In genomic region chr2:97733341-97734035, GRCh38 we compare ENCODE assay signal across 20 cellular contexts. TPM values are rescaled to one million over a fixed set of nuclear protein-coding genes. Genes with fewer than 3 reads are reported as not detected.
A peak's percentile ranks its signal among the peaks of the same experiment; 100 is the strongest.
DNase-seq lines count a peak whose midpoint lies in the region; ATAC-seq, FAIRE-seq and TF ChIP-seq lines count a peak whose summit lies in the region.
"Had no signal": no experiment of that assay in that cellular context is flagged by ENCODE, and none has a peak within 500 bp of the region (broad histone marks: within the 10 kb centered on the region; RNA-seq: fewer than 3 reads in every experiment).

No MANE protein-coding gene starts in this region.

- H2AK5ac ChIP-seq in trophoblast cell (ENCODE audit: low read length), result no peak overlapping the region

- TF ChIP-seq POLR2A in K562 (conservative IDR thresholded peaks at IDR 0.05), result no peak

- H3K36me3 Mint-ChIP-seq in activated CD8-positive, alpha-beta memory T cell treated with anti-CD3 and anti-CD28 coated beads, Interleukin-2, amount 10 ng/mL, durations not matched to agents 7 days and 5 days, result peaks cover 64% of the 10 kb centered on the region
- peaks cover 90% of the 10 kb centered on the region for H3K36me3 Mint-ChIP-seq in CD8-positive, alpha-beta T cell
- H3K36me3 Mint-ChIP-seq in neural progenitor cell, result no peaks in the 10 kb centered on the region

- no peak for TF ChIP-seq EP300 in K562 (IDR thresholded peaks at IDR 0.05; ENCODE audit: low read length)

- no peaks in the 10 kb centered on the region for H3K9me3 ChIP-seq in CD8-positive, alpha-beta T cell (ENCODE audit: low read length)
- H3K9me3 ChIP-seq in K562 (replicated peaks; ENCODE audit: control insufficient read depth, insufficient read depth, low read depth, low read length) (no peaks in the 10 kb centered on the region), trophoblast cell (ENCODE audit: insufficient read depth, low read depth, low read length) (peaks cover 12% of the 10 kb centered on the region), neural progenitor cell (ENCODE audit: low read depth) (no peaks in the 10 kb centered on the region)
- H3K9me3 ChIP-seq: BE2C had no signal

- H3K9me1 ChIP-seq in K562 (ENCODE audit: control insufficient read depth, insufficient read depth, low read length), result no peaks in the 10 kb centered on the region

- H3K9me3 Mint-ChIP-seq in activated CD8-positive, alpha-beta memory T cell treated with anti-CD3 and anti-CD28 coated beads, Interleukin-2, amount 10 ng/mL, durations not matched to agents 7 days and 5 days (ENCODE audit: low read depth), result peaks cover 5% of the 10 kb centered on the region
- H3K9me3 Mint-ChIP-seq in CD8-positive, alpha-beta T cell, result no peaks in the 10 kb centered on the region
- no peaks in the 10 kb centered on the region for H3K9me3 Mint-ChIP-seq in neural progenitor cell

- no peaks in the 10 kb centered on the region for H3F3A ChIP-seq in neural progenitor cell (ENCODE audit: low read depth)

- no peaks in the 10 kb centered on the region for H3K79me1 ChIP-seq in trophoblast cell (ENCODE audit: low read length)

- H3K36me3 ChIP-seq in CD8-positive, alpha-beta T cell (ENCODE audit: insufficient read depth, low read length), result peaks cover 81% of the 10 kb centered on the region
- H3K36me3 ChIP-seq in K562 (ENCODE audit: control insufficient read depth, insufficient read depth, low read length) (no peaks in the 10 kb centered on the region), trophoblast cell (ENCODE audit: control insufficient read depth in 1 of 2, insufficient read depth in 2 of 2, low read length in 2 of 2) (no peaks in the 10 kb centered on the region), neural progenitor cell (no peaks in the 10 kb centered on the region)
- H3K36me3 ChIP-seq: BE2C had no signal

- no peak overlapping the region for H3K4me3 ChIP-seq in CD8-positive, alpha-beta T cell (ENCODE audit: low read depth, low read length)
- no peak overlapping the region for H3K4me3 ChIP-seq in K562
- no peak overlapping the region for H3K4me3 ChIP-seq in trophoblast cell (ENCODE audit: low read depth, low read length)
- no peak overlapping the region for H3K4me3 ChIP-seq in neural progenitor cell

- peaks cover 19% of the 10 kb centered on the region for H3K4me1 ChIP-seq in CD8-positive, alpha-beta T cell (ENCODE audit: insufficient read depth, low read length)
- H3K4me1 ChIP-seq in K562 (replicated peaks in 1 of 2; ENCODE audit: control insufficient read depth in 2 of 2, insufficient read depth in 2 of 2, low read length in 2 of 2), result peaks cover 0 to 21% of the 10 kb centered on the region in 2 experiments; a peak in 2 of 5 replicates
- H3K4me1 ChIP-seq in trophoblast cell (ENCODE audit: control insufficient read depth in 1 of 2, insufficient read depth in 2 of 2, low read length in 2 of 2), result no peaks in the 10 kb centered on the region
- H3K4me1 ChIP-seq in neural progenitor cell, result no peaks in the 10 kb centered on the region
- H3K4me1 ChIP-seq: BE2C had no signal

- H4K20me1 ChIP-seq in K562 (replicated peaks; ENCODE audit: control insufficient read depth, insufficient read depth, low read length), result no peaks in the 10 kb centered on the region
- no peaks in the 10 kb centered on the region for H4K20me1 ChIP-seq in neural progenitor cell (ENCODE audit: low read depth)

- no peak overlapping the region for H4K91ac ChIP-seq in trophoblast cell (ENCODE audit: low read depth, low read length)

- no peak overlapping the region for H4K12ac ChIP-seq in trophoblast cell (ENCODE audit: low read depth, low read length)

- 11% methylated on average over 19 of the region's 20 CpGs for WGBS in K562 (ENCODE audit: insufficient coverage, low coverage, missing lambda C conversion rate)
- WGBS in trophoblast cell (ENCODE audit: extremely low coverage, insufficient coverage, insufficient read length), result no CpG with 5 or more reads among the region's 20 CpGs

- H3K4me1 Mint-ChIP-seq in activated CD8-positive, alpha-beta memory T cell treated with anti-CD3 and anti-CD28 coated beads, Interleukin-2, amount 10 ng/mL, durations not matched to agents 7 days and 5 days, result peaks cover 23% of the 10 kb centered on the region
- H3K4me1 Mint-ChIP-seq in CD8-positive, alpha-beta T cell (ENCODE audit: low read depth), result peaks cover 45% of the 10 kb centered on the region
- H3K4me1 Mint-ChIP-seq in neural progenitor cell, result no peaks in the 10 kb centered on the region

- no peak overlapping the region for H3K4me3 Mint-ChIP-seq in activated CD8-positive, alpha-beta memory T cell treated with anti-CD3 and anti-CD28 coated beads, Interleukin-2, amount 10 ng/mL, durations not matched to agents 7 days and 5 days
- no peak overlapping the region for H3K4me3 Mint-ChIP-seq in CD8-positive, alpha-beta T cell
- H3K4me3 Mint-ChIP-seq in neural progenitor cell, result no peak overlapping the region

- H2BK5ac ChIP-seq in trophoblast cell (ENCODE audit: low read depth, low read length, poor library complexity), result no peak overlapping the region

- H3K23ac ChIP-seq in trophoblast cell (ENCODE audit: low read length), result peak overlapping the region; percentile 37

- no peak for FAIRE-seq in K562 (lab: Jason Lieb, UNC)
- FAIRE-seq: G401.6 had no signal

- no peak for ATAC-seq in activated CD8-positive, alpha-beta memory T cell treated with anti-CD3 and anti-CD28 coated beads, Interleukin-2, amount 10 ng/mL, durations not matched to agents 7 days and 5 days
- no peak for ATAC-seq in CD8-positive, alpha-beta T cell
- no peak for ATAC-seq in K562
- ATAC-seq in HG03565 (IDR thresholded peaks at IDR 0.05; ENCODE audit: unreplicated experiment), result no peak
- ATAC-seq: Panc1 had no signal

- DNase-seq in activated CD8-positive, alpha-beta memory T cell treated with anti-CD3 and anti-CD28 coated beads, Interleukin-2, amount 10 ng/mL, durations not matched to agents 7 days and 5 days, result no peak
- DNase-seq in activated CD8-positive, alpha-beta memory T cell treated with anti-CD3 and anti-CD28 coated beads for 24 hours, result no peak
- DNase-seq in CD8-positive, alpha-beta T cell, result no peak
- DNase-seq in K562 (ENCODE audit: extremely low read depth in 1 of 4, low spot score in 3 of 4) (no peak), trophoblast cell (no peak), HUDEP-2 (lab: John Stamatoyannopoulos, UW; ENCODE audit: unreplicated experiment in 76 of 76) (no peak), neural progenitor cell (ENCODE audit: low spot score) (no peak)
- DNase-seq: BE2C, DND-41, HCEC 1CT, KG1, NCI-H1436, NCI-H2081 treated with DMSO at 0.1 percent for 48 hours, NCI-H524, SHP77 had no signal

- TF ChIP-seq RAD21 in K562 (CRISPR knock-in tag; conservative IDR thresholded peaks at IDR 0.05 in 1 of 2, IDR thresholded peaks at IDR 0.05 in 1 of 2), result no peak

- CTCF ChIA-PET in activated CD8-positive, alpha-beta memory T cell treated with anti-CD3 and anti-CD28 coated beads, Interleukin-2, amount 10 ng/mL, durations not matched to agents 7 days and 5 days (lab: Charles Lee), result interaction anchor here (1.2 kb wide), 1 partner anchor 20 kb away, joined by 3 read pairs; the partner anchor contains the start of gene ZAP70
- CTCF ChIA-PET in CD8-positive, alpha-beta T cell (lab: Charles Lee), result interaction anchor here (1.1 to 1.4 kb wide), 3 partner anchors 15 to 33 kb away, joined by 3 to 5 read pairs (median 4); no protein-coding TSS in a partner anchor
- CTCF ChIA-PET in K562 (lab: Yijun Ruan, JAX; ENCODE audit: low intra/inter-chr PET ratio), result no interaction called here

- no peak overlapping the region for H3K4ac ChIP-seq in trophoblast cell (ENCODE audit: low read depth, low read length)

- H2BK120ac ChIP-seq in trophoblast cell (ENCODE audit: insufficient read depth, low read length, poor library complexity), result no peak overlapping the region

- H3K27me3 ChIP-seq in CD8-positive, alpha-beta T cell (ENCODE audit: insufficient read depth, low read length), result no peaks in the 10 kb centered on the region
- H3K27me3 ChIP-seq in K562 (ENCODE audit: control insufficient read depth in 2 of 2, insufficient read depth in 2 of 2, low read length in 2 of 2) (peaks cover 11 to 71% of the 10 kb centered on the region in 2 experiments; a peak in 3 of 5 replicates), trophoblast cell (ENCODE audit: insufficient read depth, low read length) (no peaks in the 10 kb centered on the region), neural progenitor cell (no peaks in the 10 kb centered on the region)
- H3K27me3 ChIP-seq: BE2C had no signal

- H3K9ac ChIP-seq in K562 (ENCODE audit: insufficient read depth in 1 of 2, low read depth in 2 of 2, low read length in 2 of 2), result no peak overlapping the region
- H3K9ac ChIP-seq in trophoblast cell (ENCODE audit: low read length), result no peak overlapping the region
- H3K9ac ChIP-seq in neural progenitor cell, result no peak overlapping the region

- H3K27me3 Mint-ChIP-seq in activated CD8-positive, alpha-beta memory T cell treated with anti-CD3 and anti-CD28 coated beads, Interleukin-2, amount 10 ng/mL, durations not matched to agents 7 days and 5 days, result no peaks in the 10 kb centered on the region
- H3K27me3 Mint-ChIP-seq in CD8-positive, alpha-beta T cell (ENCODE audit: low read depth), result no peaks in the 10 kb centered on the region
- H3K27me3 Mint-ChIP-seq in neural progenitor cell (ENCODE audit: insufficient read depth, low read depth), result peaks cover 3% of the 10 kb centered on the region

- H4K8ac ChIP-seq in trophoblast cell (ENCODE audit: low read depth, low read length), result no peak overlapping the region

- no peak overlapping the region for H2BK12ac ChIP-seq in trophoblast cell (ENCODE audit: low read length)

- no peak overlapping the region for H2AFZ ChIP-seq in K562 (ENCODE audit: low read depth, low read length)
- no peak overlapping the region for H2AFZ ChIP-seq in trophoblast cell (ENCODE audit: insufficient read depth, low read length, poor library complexity)
- no peak overlapping the region for H2AFZ ChIP-seq in neural progenitor cell (replicated peaks)

- BruUV-seq in K562 (replicated peaks; lab: Mats Ljungman, UMichigan), result no TSS peak

- H3K4me2 ChIP-seq in K562 (ENCODE audit: insufficient read depth, low read length) (no peak overlapping the region), trophoblast cell (ENCODE audit: low read length) (no peak overlapping the region), neural progenitor cell (no peak overlapping the region)

- TF ChIP-seq CTCF in CD8-positive, alpha-beta T cell (IDR thresholded peaks at IDR 0.05), result no peak
- TF ChIP-seq CTCF in K562 (IDR thresholded peaks at IDR 0.05 in 2 of 3, conservative IDR thresholded peaks at IDR 0.05 in 1 of 3; ENCODE audit: insufficient read depth in 2 of 3, low read depth in 1 of 3, low read length in 3 of 3), result no peak
- TF ChIP-seq CTCF in neural progenitor cell (IDR thresholded peaks at IDR 0.05), result no peak

- intact Hi-C loops in CD8-positive, alpha-beta T cell (cut with DNase I, micrococcal nuclease), result no loop called here
- intact Hi-C loops in K562 (cut with micrococcal nuclease), result no loop called here

- no peak overlapping the region for H3K18ac ChIP-seq in trophoblast cell (ENCODE audit: low read length)

- in situ Hi-C loops in K562 (cut with MboI), result no loop called here

- no peaks in the 10 kb centered on the region for H3K79me2 ChIP-seq in K562 (ENCODE audit: control insufficient read depth, insufficient read depth, low read length)
- H3K79me2 ChIP-seq in trophoblast cell (ENCODE audit: control insufficient read depth, insufficient read depth, low read length, poor library complexity), result no peaks in the 10 kb centered on the region
- H3K79me2 ChIP-seq in neural progenitor cell (ENCODE audit: low read depth), result no peaks in the 10 kb centered on the region

- POLR2A ChIA-PET in CD8-positive, alpha-beta T cell (lab: Charles Lee), result interaction anchor here (0.6 kb wide), 2 partner anchors 12 to 15 kb away, joined by 3 read pairs; no protein-coding TSS in a partner anchor
- POLR2A ChIA-PET in K562 (lab: Yijun Ruan, JAX), result interaction anchor here (0.9 kb wide), 1 partner anchor 9 kb away, joined by 4 read pairs; no protein-coding TSS in a partner anchor

- peak overlapping the region; percentile 40 for H3K27ac Mint-ChIP-seq in activated CD8-positive, alpha-beta memory T cell treated with anti-CD3 and anti-CD28 coated beads, Interleukin-2, amount 10 ng/mL, durations not matched to agents 7 days and 5 days
- peak overlapping the region; percentile 64 for H3K27ac Mint-ChIP-seq in CD8-positive, alpha-beta T cell
- H3K27ac Mint-ChIP-seq in neural progenitor cell, result no peak overlapping the region

- no peak overlapping the region for H3K14ac ChIP-seq in trophoblast cell (ENCODE audit: low read length)

- no peak overlapping the region for H3K27ac ChIP-seq in CD8-positive, alpha-beta T cell (ENCODE audit: low read depth, low read length)
- no peak overlapping the region for H3K27ac ChIP-seq in K562 (ENCODE audit: extremely low read depth, low read depth, low read length)
- H3K27ac ChIP-seq in trophoblast cell (ENCODE audit: low read depth, low read length), result no peak overlapping the region
- H3K27ac ChIP-seq in neural progenitor cell, result no peak overlapping the region
- H3K27ac ChIP-seq: 22Rv1 had no signal

RNA-seq across cellular contexts. Expression of gene ZAP70, which starts 20.1 kb away (rescaled TPM):
- 100 to 1,000 TPM; 286 to 338 TPM for total RNA-seq in activated CD8-positive, alpha-beta memory T cell treated with anti-CD3 and anti-CD28 coated beads, Interleukin-2, amount 10 ng/mL, durations not matched to agents 7 days and 5 days
- 100 to 1,000 TPM; 487 to 512 TPM for total RNA-seq in CD8-positive, alpha-beta T cell
- total RNA-seq in K562 (2011; cell fraction: chromatin; rRNA removed; ENCODE audit: low replicate concordance), result 0.58 and 3.1 TPM in 2 replicates
- total RNA-seq in K562 (2011; cell fraction: nucleolus; rRNA removed), result 1.8 and 2.0 TPM in 2 replicates
- total RNA-seq in K562 (2011; cell fraction: nucleoplasm; rRNA removed), result 0.81 and 1.7 TPM in 2 replicates
- 0.41 and 0.49 TPM in 2 replicates for total RNA-seq in K562 (2014; rRNA removed)
- total RNA-seq in K562 (2014; rRNA removed; fragmentation: Illumina TruSeq; extraction: Trizol), result 0.07 TPM in 1 of 2 replicates, not detected in the other
- 0.18 and 0.19 TPM in 2 replicates for total RNA-seq in K562 (2015; rRNA removed; fragmentation: Illumina TruSeq; extraction: Trizol)
- 0.80 and 0.98 TPM in 2 replicates for total RNA-seq in K562 (2021)
- polyA plus RNA-seq in K562 (2011; rRNA removed), result 0.35 and 0.39 TPM in 2 replicates
- 0.18 and 0.63 TPM in 2 replicates for polyA plus RNA-seq in K562 (2011; cell fraction: cytosol; rRNA removed)
- polyA plus RNA-seq in K562 (2011; cell fraction: nucleus; rRNA removed), result 2.9 and 5.1 TPM in 2 replicates
- 0.76 and 3.9 TPM in 2 replicates for polyA plus RNA-seq in K562 (2012)
- 0.21 and 0.22 TPM in 2 replicates for polyA plus RNA-seq in K562 (2014; fragmentation: Illumina TruSeq; extraction: Trizol)
- polyA plus RNA-seq in K562 (2014; fragmentation: Nextera tagmentation; extraction: Ambion mirVana), result under 1 TPM in 1 of 2 experiments, not detected in 1; 0.06 TPM
- polyA plus RNA-seq in K562 (2014; rRNA removed), result 0.20 and 0.76 TPM in 2 replicates
- polyA minus RNA-seq in K562 (2011; rRNA and poly(A)+ RNA removed), result 0.15 and 0.46 TPM in 2 replicates
- polyA minus RNA-seq in K562 (2011; cell fraction: cytosol; rRNA and poly(A)+ RNA removed), result not detected in 2 replicates
- polyA minus RNA-seq in K562 (2011; cell fraction: nucleus; rRNA and poly(A)+ RNA removed), result 0.81 TPM in 1 of 2 replicates, not detected in the other
- polyA plus RNA-seq in trophoblast cell (2013), result 3.2 and 3.3 TPM in 2 replicates
- 0.37 TPM in 1 of 2 replicates, not detected in the other for total RNA-seq in neural progenitor cell (ENCODE audit: low replicate concordance)
- total RNA-seq: M059J had no signal

Comparison
In these comparisons a context has a peak if more than half of its experiments do, and no peak if none do; other contexts are left out.
1. RNA of gene ZAP70, which starts 20.1 kb away (total RNA-seq): 487 to 512 TPM in CD8-positive, alpha-beta T cell and 286 to 338 TPM in activated CD8-positive, alpha-beta memory T cell treated with anti-CD3 and anti-CD28 coated beads, Interleukin-2, amount 10 ng/mL, durations not matched to agents 7 days and 5 days; 0.07 to 3.1 TPM in K562 and 0.37 TPM in neural progenitor cell; every median in the first group is over 10 times any median in the second.